27 cellular contexts compared by ENCODE assay signal in genomic region chr18:36120297-36120696, GRCh38.
"Had no signal": no experiment of that assay in that cellular context is flagged by ENCODE, and none has a peak within 500 bp of the region (broad histone marks: within the 10 kb centered on the region; RNA-seq: fewer than 3 reads in every experiment).

No MANE protein-coding gene starts in this region.

- DNase-seq: activated B cell treated with CpG ODN at 0.5 μM for 24 hours; activated CD8-positive, alpha-beta memory T cell treated with anti-CD3 and anti-CD28 coated beads, Interleukin-2, amount 10 ng/mL, durations not matched to agents 7 days and 5 days; activated CD8-positive, alpha-beta T cell treated with anti-CD3 and anti-CD28 coated beads, Interleukin-2, amount 10 ng/mL, durations not matched to agents 7 days and 5 days; activated T-cell treated with anti-CD3 and anti-CD28 coated beads, Interleukin-2, amount 50 U/mL, for 48 hours; anterior cingulate cortex; cerebellar nuclear complex; colonic mucosa; effector CD8-positive, alpha-beta T cell; gastrocnemius medialis; glutamatergic neuron; islet precursor cell; left ventricle myocardium superior; midbrain; naive thymus-derived CD4-positive, alpha-beta T cell; nucleus accumbens; right cardiac atrium; stimulated activated CD4-positive, alpha-beta T cell treated with anti-CD3 and anti-CD28 coated beads, Interleukin-15, amount 100 ng/mL, for 24 hours; stimulated activated CD4-positive, alpha-beta T cell treated with anti-CD3 and anti-CD28 coated beads, Interleukin-2, amount 100 ng/mL, for 24 hours; stimulated activated naive B cell treated with anti-CD40 and anti-IgM and Interleukin-4, amounts not matched to agents 10 μg/mL and 1 μg/mL and 100 μg/mL, for 72 hours; stomach; T-helper 2 cell; thyroid gland; upper lobe of left lung had no signal

- H3K27ac Mint-ChIP-seq: activated B cell treated with CpG ODN at 0.5 μM for 24 hours; activated CD8-positive, alpha-beta memory T cell treated with anti-CD3 and anti-CD28 coated beads, Interleukin-2, amount 10 ng/mL, durations not matched to agents 7 days and 5 days; activated CD8-positive, alpha-beta T cell treated with anti-CD3 and anti-CD28 coated beads, Interleukin-2, amount 10 ng/mL, durations not matched to agents 7 days and 5 days; activated naive CD4-positive, alpha-beta T cell treated with anti-CD3 and anti-CD28 coated beads, Interleukin-2, amount 50 U/mL, for 24 hours; activated T-helper 2 cell treated with anti-CD3 and anti-CD28 coated beads, Interferon-gamma antibody, Interleukin-2, Interleukin-4, amounts not matched to agents 10 μg/mL and 5 μg/mL and 100 μg/mL, durations not matched to agents 14 hours and 24 hours and 36 hours; naive thymus-derived CD4-positive, alpha-beta T cell; stimulated activated naive B cell treated with anti-CD40 and anti-IgM and Interleukin-4, amounts not matched to agents 10 μg/mL and 1 μg/mL and 100 μg/mL, for 72 hours had no signal

- ATAC-seq: activated CD8-positive, alpha-beta memory T cell treated with anti-CD3 and anti-CD28 coated beads, Interleukin-2, amount 10 ng/mL, durations not matched to agents 7 days and 5 days; activated CD8-positive, alpha-beta T cell treated with anti-CD3 and anti-CD28 coated beads, Interleukin-2, amount 10 ng/mL, durations not matched to agents 7 days and 5 days; gastrocnemius medialis; left ventricle myocardium superior; naive thymus-derived CD4-positive, alpha-beta T cell; right cardiac atrium; stimulated activated naive B cell treated with anti-CD40 and anti-IgM and Interleukin-4, amounts not matched to agents 10 μg/mL and 1 μg/mL and 100 μg/mL, for 72 hours had no signal

- H3K36me3 ChIP-seq: colonic mucosa had no signal

- H3K27me3 ChIP-seq: cardiac muscle cell, colonic mucosa, gastrocnemius medialis, stomach, thyroid gland, upper lobe of left lung had no signal

- H3K9ac ChIP-seq: parathyroid adenoma had no signal

- H3K4me3 ChIP-seq: cardiac muscle cell, colonic mucosa, gastrocnemius medialis, stomach, thyroid gland, upper lobe of left lung had no signal

- H3K9me3 ChIP-seq: colonic mucosa, gastrocnemius medialis, stomach, thyroid gland, upper lobe of left lung had no signal

- H3K9me3 Mint-ChIP-seq: activated B cell treated with CpG ODN at 0.5 μM for 24 hours; activated naive CD4-positive, alpha-beta T cell treated with anti-CD3 and anti-CD28 coated beads, Interleukin-2, amount 50 U/mL, for 24 hours; activated T-helper 2 cell treated with anti-CD3 and anti-CD28 coated beads, Interferon-gamma antibody, Interleukin-2, Interleukin-4, amounts not matched to agents 10 μg/mL and 5 μg/mL and 100 μg/mL, durations not matched to agents 14 hours and 24 hours and 36 hours; naive thymus-derived CD4-positive, alpha-beta T cell; stimulated activated naive B cell treated with anti-CD40 and anti-IgM and Interleukin-4, amounts not matched to agents 10 μg/mL and 1 μg/mL and 100 μg/mL, for 72 hours had no signal

- H3K4me1 ChIP-seq: colonic mucosa, gastrocnemius medialis, parathyroid adenoma, stomach, thyroid gland, upper lobe of left lung had no signal

- H3K27me3 Mint-ChIP-seq: activated B cell treated with CpG ODN at 0.5 μM for 24 hours; activated CD8-positive, alpha-beta memory T cell treated with anti-CD3 and anti-CD28 coated beads, Interleukin-2, amount 10 ng/mL, durations not matched to agents 7 days and 5 days; activated naive CD4-positive, alpha-beta T cell treated with anti-CD3 and anti-CD28 coated beads, Interleukin-2, amount 50 U/mL, for 24 hours; naive thymus-derived CD4-positive, alpha-beta T cell; stimulated activated naive B cell treated with anti-CD40 and anti-IgM and Interleukin-4, amounts not matched to agents 10 μg/mL and 1 μg/mL and 100 μg/mL, for 72 hours had no signal

- H3K27ac ChIP-seq: cardiac muscle cell, colonic mucosa, gastrocnemius medialis, parathyroid adenoma, stomach, thyroid gland, upper lobe of left lung had no signal

- H3K4me3 Mint-ChIP-seq: activated B cell treated with CpG ODN at 0.5 μM for 24 hours; activated CD8-positive, alpha-beta memory T cell treated with anti-CD3 and anti-CD28 coated beads, Interleukin-2, amount 10 ng/mL, durations not matched to agents 7 days and 5 days; activated CD8-positive, alpha-beta T cell treated with anti-CD3 and anti-CD28 coated beads, Interleukin-2, amount 10 ng/mL, durations not matched to agents 7 days and 5 days; activated naive CD4-positive, alpha-beta T cell treated with anti-CD3 and anti-CD28 coated beads, Interleukin-2, amount 50 U/mL, for 24 hours; naive thymus-derived CD4-positive, alpha-beta T cell; stimulated activated naive B cell treated with anti-CD40 and anti-IgM and Interleukin-4, amounts not matched to agents 10 μg/mL and 1 μg/mL and 100 μg/mL, for 72 hours had no signal
